In the genomic region with DNA sequence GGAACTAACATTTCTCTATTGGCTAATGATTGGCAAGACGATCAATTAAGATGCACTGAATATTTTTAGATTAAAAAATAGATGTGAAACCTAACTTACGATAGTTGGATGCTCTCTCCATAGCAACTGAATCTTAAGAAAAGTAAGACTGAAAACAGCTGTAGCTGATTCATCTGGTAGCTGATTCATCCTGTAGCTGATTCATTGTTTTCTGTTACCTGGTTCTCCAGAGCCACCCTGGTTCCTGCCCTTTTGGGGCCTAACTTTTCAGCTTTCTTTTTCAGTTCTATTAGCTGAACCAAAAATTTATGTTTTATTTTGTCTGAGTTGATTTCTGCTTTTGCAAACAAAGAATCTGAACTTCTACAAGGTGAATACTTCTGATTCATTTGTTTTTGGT, we compare ENCODE assay signal across 12 cellular contexts. TPM values are rescaled to one million over a fixed set of nuclear protein-coding genes. Genes with fewer than 3 reads are reported as not detected.
A peak's percentile ranks its signal among the peaks of the same experiment; 100 is the strongest.
DNase-seq lines count a peak whose midpoint lies in the region; ATAC-seq, FAIRE-seq and TF ChIP-seq lines count a peak whose summit lies in the region.
"Had no signal": no experiment of that assay in that cellular context is flagged by ENCODE, and none has a peak within 500 bp of the region (broad histone marks: within the 10 kb centered on the region; RNA-seq: fewer than 3 reads in every experiment).

No MANE protein-coding gene starts in this region.

- TF ChIP-seq EP300 in SK-N-SH (IDR thresholded peaks at IDR 0.05; ENCODE audit: borderline replicate concordance in 1 of 2, low read depth in 1 of 2, low read length in 1 of 2) = no peak

- no peak for TF ChIP-seq RAD21 in SK-N-SH (IDR thresholded peaks at IDR 0.05; ENCODE audit: low read length)

- 16% methylated on average over 2 of the region's 2 CpGs for WGBS in SK-N-SH (ENCODE audit: low lambda C conversion rate)

- no peak overlapping the region for H3K9ac ChIP-seq in SK-N-SH

- H3K4me3 ChIP-seq in SK-N-SH (ENCODE audit: low read depth in 2 of 2, low read length in 1 of 2) = no peak overlapping the region
- H3K4me3 ChIP-seq in effector memory CD4-positive, alpha-beta T cell (ENCODE audit: insufficient read depth, low read depth, low read length, poor library complexity, severe bottlenecking) = no peak overlapping the region

- H3K36me3 ChIP-seq in SK-N-SH (replicated peaks in 1 of 2; ENCODE audit: control insufficient read depth in 1 of 2, insufficient read depth in 2 of 2, low read length in 1 of 2) = no peaks in the 10 kb centered on the region
- H3K36me3 ChIP-seq in effector memory CD4-positive, alpha-beta T cell (ENCODE audit: control insufficient read depth, insufficient read depth, low read length) = no peaks in the 10 kb centered on the region

- no peaks in the 10 kb centered on the region for H3F3A ChIP-seq in SK-N-SH (replicated peaks; ENCODE audit: insufficient read depth)

- TF ChIP-seq CTCF in SK-N-SH (IDR thresholded peaks at IDR 0.05) = no peak

- ATAC-seq in SK-N-SH treated with all-trans-retinoic acid at 6 μM for 48 hours = no peak

- H3K4me1 ChIP-seq in SK-N-SH (ENCODE audit: control insufficient read depth in 1 of 2, insufficient read depth in 2 of 2, low read depth in 1 of 2, low read length in 1 of 2) = peaks cover 0 to 9% of the 10 kb centered on the region in 2 experiments; a peak in 1 of 4 replicates
- H3K4me1 ChIP-seq in effector memory CD4-positive, alpha-beta T cell (ENCODE audit: control insufficient read depth, insufficient read depth, low read length, poor library complexity, severe bottlenecking) = peaks cover 7% of the 10 kb centered on the region

- TF ChIP-seq POLR2A in GM12891 (IDR thresholded peaks at IDR 0.05; ENCODE audit: low read depth, low read length) = no peak

- H3K27ac ChIP-seq in SK-N-SH (ENCODE audit: low read depth in 2 of 2, low read length in 1 of 2) = no peak overlapping the region
- no peak overlapping the region for H3K27ac ChIP-seq in effector memory CD4-positive, alpha-beta T cell (ENCODE audit: insufficient read depth, low read length, poor library complexity, severe bottlenecking)

- H2AFZ ChIP-seq in SK-N-SH (ENCODE audit: low read depth) = no peak overlapping the region

- DNase-seq in SK-N-SH (no peak), HCEC 1CT (peak; percentile 73), RPMI7951 (ENCODE audit: low read depth) (peak; percentile 67), non-pigmented ciliary epithelial cell (ENCODE audit: low read depth) (peak; percentile 40), HuH-7 (ENCODE audit: low spot score) (no peak), GM12891 (ENCODE audit: insufficient read length, low spot score) (no peak)
- DNase-seq in effector memory CD4-positive, alpha-beta T cell = no peak
- DNase-seq: NCI-H1694 had no signal

- no peak overlapping the region for H3K4me2 ChIP-seq in SK-N-SH

- CTCF ChIA-PET in SK-N-SH (lab: Yijun Ruan, JAX) = interaction anchor here (0.9 to 7.9 kb wide), 6 partner anchors 11 to 348 kb away, joined by 3 to 116 read pairs (median 6); partner anchors contain the start of gene SPR

- H3K27me3 ChIP-seq in SK-N-SH (ENCODE audit: insufficient read depth) = no peaks in the 10 kb centered on the region; the same call in 1 of the 2 replicates
- no peaks in the 10 kb centered on the region for H3K27me3 ChIP-seq in effector memory CD4-positive, alpha-beta T cell (replicated peaks; ENCODE audit: control insufficient read depth, insufficient read depth, low read length, poor library complexity, severe bottlenecking)

- H3K9me2 ChIP-seq in SK-N-SH = no peaks in the 10 kb centered on the region

- no peaks in the 10 kb centered on the region for H3K79me2 ChIP-seq in SK-N-SH (ENCODE audit: insufficient read depth)

- FAIRE-seq in GM12891 (lab: Jason Lieb, UNC) = no peak
- FAIRE-seq: colon had no signal

- POLR2A ChIA-PET in SK-N-SH (lab: Yijun Ruan, JAX) = no interaction called here

- H3K9me3 ChIP-seq in SK-N-SH = no peaks in the 10 kb centered on the region
- no peaks in the 10 kb centered on the region for H3K9me3 ChIP-seq in effector memory CD4-positive, alpha-beta T cell (ENCODE audit: control insufficient read depth, low read length)

- no peaks in the 10 kb centered on the region for H4K20me1 ChIP-seq in SK-N-SH (ENCODE audit: insufficient read depth)

TF ChIP-seq in SK-N-SH treated with all-trans-retinoic acid at 6 μM for 48 hours, 23 proteins besides CTCF, POLR2A, EP300 and RAD21 (continues in another document):
- TF ChIP-seq GLIS3 (CRISPR knock-in tag; IDR thresholded peaks at IDR 0.05) (no peak), ESRRG (CRISPR knock-in tag; IDR thresholded peaks at IDR 0.05) (no peak), OSR1 (CRISPR knock-in tag; IDR thresholded peaks at IDR 0.05) (no peak), TOX (CRISPR knock-in tag; IDR thresholded peaks at IDR 0.05; ENCODE audit: borderline replicate concordance) (no peak), ZNF565 (CRISPR knock-in tag; conservative IDR thresholded peaks at IDR 0.05; ENCODE audit: low read depth) (no peak)
- TF ChIP-seq, protein P1, sequence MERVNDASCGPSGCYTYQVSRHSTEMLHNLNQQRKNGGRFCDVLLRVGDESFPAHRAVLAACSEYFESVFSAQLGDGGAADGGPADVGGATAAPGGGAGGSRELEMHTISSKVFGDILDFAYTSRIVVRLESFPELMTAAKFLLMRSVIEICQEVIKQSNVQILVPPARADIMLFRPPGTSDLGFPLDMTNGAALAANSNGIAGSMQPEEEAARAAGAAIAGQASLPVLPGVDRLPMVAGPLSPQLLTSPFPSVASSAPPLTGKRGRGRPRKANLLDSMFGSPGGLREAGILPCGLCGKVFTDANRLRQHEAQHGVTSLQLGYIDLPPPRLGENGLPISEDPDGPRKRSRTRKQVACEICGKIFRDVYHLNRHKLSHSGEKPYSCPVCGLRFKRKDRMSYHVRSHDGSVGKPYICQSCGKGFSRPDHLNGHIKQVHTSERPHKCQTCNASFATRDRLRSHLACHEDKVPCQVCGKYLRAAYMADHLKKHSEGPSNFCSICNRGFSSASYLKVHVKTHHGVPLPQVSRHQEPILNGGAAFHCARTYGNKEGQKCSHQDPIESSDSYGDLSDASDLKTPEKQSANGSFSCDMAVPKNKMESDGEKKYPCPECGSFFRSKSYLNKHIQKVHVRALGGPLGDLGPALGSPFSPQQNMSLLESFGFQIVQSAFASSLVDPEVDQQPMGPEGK (CRISPR knock-in tag; IDR thresholded peaks at IDR 0.05; ENCODE audit: borderline replicate concordance) = no peak

TF ChIP-seq in GM12891, 5 proteins besides CTCF, POLR2A, EP300 and RAD21:
- TF ChIP-seq POU2F2 (IDR thresholded peaks at IDR 0.05; ENCODE audit: low read depth, low read length) (no peak), SPI1 (IDR thresholded peaks at IDR 0.05; ENCODE audit: low read depth, low read length) (no peak), POLR2AphosphoS5 (IDR thresholded peaks at IDR 0.05; ENCODE audit: low read depth, low read length) (no peak), PAX5 (IDR thresholded peaks at IDR 0.05; ENCODE audit: insufficient read depth, low read length, severe bottlenecking) (no peak), TAF1 (IDR thresholded peaks at IDR 0.05; ENCODE audit: low read depth, low read length) (no peak)

RNA-seq across cellular contexts. Expression of gene SPR, which starts 22.7 kb away (rescaled TPM):
- polyA plus RNA-seq in SK-N-SH (2012; rRNA removed) = 25.7 and 27.5 TPM in 2 replicates
- 27.8 and 30.1 TPM in 2 replicates for polyA plus RNA-seq in SK-N-SH (2012; cell fraction: cytosol; rRNA removed)
- 15.1 and 18.6 TPM in 2 replicates for polyA plus RNA-seq in SK-N-SH (2012; cell fraction: nucleus; rRNA removed)
- total RNA-seq in RPMI7951 (2014; rRNA removed; shearing (Covaris generic)) = 26.6 and 30.7 TPM in 2 replicates
- polyA plus RNA-seq in GM12891 (2012; ENCODE audit: low read depth, missing spikeins) = 0.27 TPM

RNA-seq across cellular contexts. Expression of gene EXOC6B, which starts 38.7 kb away (rescaled TPM):
- polyA plus RNA-seq in SK-N-SH (2012; rRNA removed) = 7.4 and 7.8 TPM in 2 replicates
- 5.1 and 6.2 TPM in 2 replicates for polyA plus RNA-seq in SK-N-SH (2012; cell fraction: cytosol; rRNA removed)
- polyA plus RNA-seq in SK-N-SH (2012; cell fraction: nucleus; rRNA removed) = 6.3 and 13.7 TPM in 2 replicates
- total RNA-seq in RPMI7951 (2014; rRNA removed; shearing (Covaris generic)) = 9.7 and 9.9 TPM in 2 replicates
- 0.94 TPM for polyA plus RNA-seq in GM12891 (2012; ENCODE audit: low read depth, missing spikeins)

RNA-seq across cellular contexts. Expression of gene EMX1, which starts 52.8 kb away (rescaled TPM):
- polyA plus RNA-seq in SK-N-SH (2012; rRNA removed) = not detected in 2 replicates
- polyA plus RNA-seq in SK-N-SH (2012; cell fraction: cytosol; rRNA removed) = not detected in 2 replicates
- polyA plus RNA-seq in SK-N-SH (2012; cell fraction: nucleus; rRNA removed) = not detected in 2 replicates
- total RNA-seq in RPMI7951 (2014; rRNA removed; shearing (Covaris generic)) = not detected in 2 replicates
- 1.0 TPM for polyA plus RNA-seq in GM12891 (2012; ENCODE audit: low read depth, missing spikeins)
- total RNA-seq: lung microvascular endothelial cell; T-helper 2 cell treated with Interferon-gamma antibody and Interleukin-4, amounts not matched to agents 100 ng/mL and 5 ng/mL, for 36 hours had no signal

Comparison
In these comparisons a context has a peak if more than half of its experiments do, and no peak if none do; other contexts are left out.
1. DNase-seq: peak in HCEC 1CT (single experiment), RPMI7951 (single experiment) and non-pigmented ciliary epithelial cell (single experiment); none in SK-N-SH (single experiment), HuH-7 (single experiment), GM12891 (single experiment) and effector memory CD4-positive, alpha-beta T cell (0 of 3).